In genomic region chr2:60581461-60582282, GRCh38 we compare ENCODE assay signal across 8 cellular contexts. TPM values are rescaled to one million over a fixed set of nuclear protein-coding genes. Genes with fewer than 3 reads are reported as not detected.
DNase-seq lines count a peak whose midpoint lies in the region; ATAC-seq and TF ChIP-seq lines count a peak whose summit lies in the region.

No MANE protein-coding gene starts in this region.

- peak; percentile 86 for TF ChIP-seq CTCF in cardiac muscle cell (IDR thresholded peaks at IDR 0.05; ENCODE audit: low read depth, low read length)
- peak; percentile 91 to 98 (median 94) for TF ChIP-seq CTCF in upper lobe of left lung (IDR thresholded peaks at IDR 0.05)

- H3K18ac ChIP-seq in trophoblast cell (ENCODE audit: low read length), result peak overlapping the region; percentile 38

- ATAC-seq in GM21381 (IDR thresholded peaks at IDR 0.05; ENCODE audit: unreplicated experiment) (peak; percentile 95), upper lobe of left lung (ENCODE audit: low FRiP score in 2 of 2) (peak; percentile 82 to 96)

- no peak for TF ChIP-seq EP300 in upper lobe of left lung (IDR thresholded peaks at IDR 0.05)

- peak overlapping the region; percentile 79 for H2BK120ac ChIP-seq in trophoblast cell (ENCODE audit: insufficient read depth, low read length, poor library complexity)

- H3K14ac ChIP-seq in trophoblast cell (ENCODE audit: low read length), result peak overlapping the region; percentile 69

- H2AFZ ChIP-seq in trophoblast cell (ENCODE audit: insufficient read depth, low read length, poor library complexity), result peak overlapping the region; percentile 87

- WGBS in trophoblast cell (ENCODE audit: extremely low coverage, insufficient coverage, insufficient read length), result no CpG with 5 or more reads among the region's 59 CpGs
- WGBS in upper lobe of left lung, 2 donors, result 6 to 15% methylated on average over 23 to 50 of the region's 59 CpGs

- peaks cover 3% of the 10 kb centered on the region for H3K79me1 ChIP-seq in trophoblast cell (ENCODE audit: low read length)

- H2BK12ac ChIP-seq in trophoblast cell (ENCODE audit: low read length), result peak overlapping the region; percentile 42

- no peaks in the 10 kb centered on the region for H3K4me1 ChIP-seq in cardiac muscle cell (ENCODE audit: low read depth)
- H3K4me1 ChIP-seq in trophoblast cell (ENCODE audit: control insufficient read depth in 1 of 2, insufficient read depth in 2 of 2, low read length in 2 of 2), result peaks cover 3 to 4% of the 10 kb centered on the region in 2 experiments
- peaks cover 8 to 9% (median 8%) of the 10 kb centered on the region in 4 donors for H3K4me1 ChIP-seq in upper lobe of left lung

- no peak overlapping the region for H3K23ac ChIP-seq in trophoblast cell (ENCODE audit: low read length)

- H3K36me3 ChIP-seq in cardiac muscle cell (no peaks in the 10 kb centered on the region), trophoblast cell (ENCODE audit: control insufficient read depth in 1 of 2, insufficient read depth in 2 of 2, low read length in 2 of 2) (no peaks in the 10 kb centered on the region), upper lobe of left lung (no peaks in the 10 kb centered on the region)

- H2BK5ac ChIP-seq in trophoblast cell (ENCODE audit: low read depth, low read length, poor library complexity), result peak overlapping the region; percentile 32

- DNase-seq in DMS53 (lab: John Stamatoyannopoulos, UW) (peak; percentile 85), HUDEP-2 (lab: John Stamatoyannopoulos, UW; ENCODE audit: unreplicated experiment in 76 of 76) (peak in 53 of 76 experiments; percentile 9 to 73 (median 38)), SHP77 (lab: John Stamatoyannopoulos, UW) (peak; percentile 55 to 70), cardiac muscle cell (ENCODE audit: low read depth in 1 of 2, low spot score in 1 of 2) (peak; percentile 61 to 80), trophoblast cell (peak; percentile 42 to 80), upper lobe of left lung (peak; percentile 74 to 95)
- DNase-seq in activated naive CD4-positive, alpha-beta T cell treated with anti-CD3 and anti-CD28 coated beads, Interleukin-2, amount 50 U/mL, for 16 hours, result peak; percentile 64

- peaks cover 2% of the 10 kb centered on the region for H3K79me2 ChIP-seq in trophoblast cell (ENCODE audit: control insufficient read depth, insufficient read depth, low read length, poor library complexity)

- H4K91ac ChIP-seq in trophoblast cell (ENCODE audit: low read depth, low read length), result peak overlapping the region; percentile 73

- peak overlapping the region; percentile 82 for H4K8ac ChIP-seq in trophoblast cell (ENCODE audit: low read depth, low read length)

- H3K27me3 ChIP-seq in cardiac muscle cell (peaks cover 60% of the 10 kb centered on the region), trophoblast cell (ENCODE audit: insufficient read depth, low read length) (no peaks in the 10 kb centered on the region), upper lobe of left lung (peaks cover 0 to 2% (median 0%) of the 10 kb centered on the region in 4 donors)

- H4K12ac ChIP-seq in trophoblast cell (ENCODE audit: low read depth, low read length), result peak overlapping the region; percentile 88

- H3K27ac ChIP-seq in cardiac muscle cell (no peak overlapping the region), trophoblast cell (ENCODE audit: low read depth, low read length) (no peak overlapping the region), upper lobe of left lung (no peak overlapping the region)

- peak overlapping the region; percentile 35 for H3K4me3 ChIP-seq in cardiac muscle cell
- H3K4me3 ChIP-seq in trophoblast cell (ENCODE audit: low read depth, low read length), result peak overlapping the region; percentile 34
- peak overlapping the region in 3 of 4 donors; percentile 16 to 45 (median 43) for H3K4me3 ChIP-seq in upper lobe of left lung

- H3K4me2 ChIP-seq in trophoblast cell (ENCODE audit: low read length), result peak overlapping the region; percentile 67

- peak overlapping the region; percentile 11 for H3K9ac ChIP-seq in trophoblast cell (ENCODE audit: low read length)

- no peak overlapping the region for H3K4ac ChIP-seq in trophoblast cell (ENCODE audit: low read depth, low read length)

- no peak for TF ChIP-seq POLR2A in upper lobe of left lung (IDR thresholded peaks at IDR 0.05)

- H3K9me3 ChIP-seq in cardiac muscle cell (ENCODE audit: low read depth) (no peaks in the 10 kb centered on the region), trophoblast cell (ENCODE audit: insufficient read depth, low read depth, low read length) (peaks cover 1% of the 10 kb centered on the region), upper lobe of left lung (no peaks in the 10 kb centered on the region)

- H2AK5ac ChIP-seq in trophoblast cell (ENCODE audit: low read length), result no peak overlapping the region

RNA-seq across cellular contexts. Expression of gene BCL11A, which starts 28.2 kb away (rescaled TPM):
- 15.7 and 17.1 TPM in 2 replicates for total RNA-seq in cardiac muscle cell
- 19.8 and 20.7 TPM in 2 replicates for polyA plus RNA-seq in cardiac muscle cell
- 15.6 and 17.9 TPM in 2 replicates for polyA plus RNA-seq in trophoblast cell (2013)
- total RNA-seq in upper lobe of left lung, result 10 to 100 TPM in 1 of 6 donors, 1 to 10 TPM in 5; 2.7 to 12.7 (median 5.4) TPM
